8 cellular contexts compared by ENCODE assay signal in genomic region chr10:58385784-58386112, GRCh38. TPM values are rescaled to one million over a fixed set of nuclear protein-coding genes. Genes with fewer than 3 reads are reported as not detected.
DNase-seq lines count a peak whose midpoint lies in the region; ATAC-seq and TF ChIP-seq lines count a peak whose summit lies in the region.

No MANE protein-coding gene starts in this region.

- peak; percentile 19 for DNase-seq in NCI-H2171 treated with DMSO at 0.1 percent for 48 hours (lab: John Stamatoyannopoulos, UW)
- no peak for DNase-seq in NCI-H2171 (lab: John Stamatoyannopoulos, UW)
- DNase-seq in GM23248: peak; percentile 77
- DNase-seq in MG63: peak; percentile 40
- DNase-seq in hepatic stellate cell (ENCODE audit: low spot score): peak; percentile 40
- peak; percentile 11 to 37 for DNase-seq in gastrocnemius medialis
- DNase-seq in NCI-H2107 treated with DMSO at 0.1 percent for 48 hours (lab: John Stamatoyannopoulos, UW; ENCODE audit: unreplicated experiment): no peak

- H3K9ac ChIP-seq in GM23248: peak overlapping the region; percentile 82

- 2% methylated on average over 15 of the region's 15 CpGs for WGBS in GM23248 (ENCODE audit: low coverage in 1 of 2, low lambda C conversion rate in 2 of 2, missing lambda C conversion rate in 2 of 2), 2 experiments
- WGBS in adipose tissue, 3 donors: 1% methylated on average over 14 to 15 of the region's 15 CpGs

- H3K36me3 ChIP-seq in GM23248 (ENCODE audit: low read depth): peaks cover 26% of the 10 kb centered on the region
- peaks cover 37% of the 10 kb centered on the region for H3K36me3 ChIP-seq in MG63
- H3K36me3 ChIP-seq in gastrocnemius medialis: peaks cover 0 to 31% of the 10 kb centered on the region in 2 donors

- peak overlapping the region; percentile 76 for H3K27ac ChIP-seq in GM23248
- H3K27ac ChIP-seq in adipose tissue (ENCODE audit: low read depth, low read length): peak overlapping the region; percentile 53
- peak overlapping the region; percentile 82 to 94 (median 87) for H3K27ac ChIP-seq in gastrocnemius medialis

- ATAC-seq in gastrocnemius medialis: peak; percentile 26 to 27

- no peaks in the 10 kb centered on the region for H4K20me1 ChIP-seq in GM23248 (ENCODE audit: insufficient read depth)

- H2AFZ ChIP-seq in GM23248: peak overlapping the region; percentile 91

- peaks cover 9% of the 10 kb centered on the region; the same call in 1 of the 2 replicates for H3K4me1 ChIP-seq in GM23248 (ENCODE audit: insufficient read depth)
- H3K4me1 ChIP-seq in gastrocnemius medialis: peaks cover 3 to 15% of the 10 kb centered on the region in 2 donors

- H3K4me2 ChIP-seq in GM23248 (ENCODE audit: unreplicated experiment): peak overlapping the region; percentile 84

- H3K27me3 ChIP-seq in GM23248 (replicated peaks; ENCODE audit: insufficient read depth) (no peaks in the 10 kb centered on the region), MG63 (no peaks in the 10 kb centered on the region), gastrocnemius medialis (no peaks in the 10 kb centered on the region)

- intact Hi-C loops in gastrocnemius medialis (cut with DNase I; ENCODE audit: low total_unique reads): loop anchor here (1.0 to 5.0 kb wide), 4 partner anchors 50 to 208 kb away; partner anchors contain the start of genes CISD1 and UBE2D1

- TF ChIP-seq CTCF in gastrocnemius medialis (IDR thresholded peaks at IDR 0.05 in 4 of 5, conservative IDR thresholded peaks at IDR 0.05 in 1 of 5): no peak

- H3K9me2 ChIP-seq in GM23248 (ENCODE audit: insufficient read depth): no peaks in the 10 kb centered on the region

- TF ChIP-seq POLR2A in gastrocnemius medialis (IDR thresholded peaks at IDR 0.05): no peak

- H3K4me3 ChIP-seq in GM23248 (peak overlapping the region; percentile 85), MG63 (peak overlapping the region; percentile 95), gastrocnemius medialis (peak overlapping the region; percentile 72 to 87 (median 76))

- H3K9me3 ChIP-seq in GM23248 (ENCODE audit: low read depth) (no peaks in the 10 kb centered on the region), MG63 (no peaks in the 10 kb centered on the region), gastrocnemius medialis (no peaks in the 10 kb centered on the region)

- in situ Hi-C loops in GM23248 (cut with MboI) (no loop called here), gastrocnemius medialis (cut with MboI; ENCODE audit: low sequenced_read_pairs in 4 of 4) (loop anchor here in 2 of 4 donors (10.0 to 25.0 kb wide), 3 partner anchors 61 to 198 kb away; no protein-coding TSS in a partner anchor)

- peaks cover 8% of the 10 kb centered on the region; the same call in 1 of the 2 replicates for H3F3A ChIP-seq in GM23248 (ENCODE audit: insufficient read depth)

- peaks cover 51% of the 10 kb centered on the region for H3K79me2 ChIP-seq in GM23248 (ENCODE audit: insufficient read depth)

RNA-seq across cellular contexts. Expression of gene TFAM, which starts 0.5 kb away (rescaled TPM):
- 12.5 and 20.0 TPM in 2 replicates for total RNA-seq in GM23248 (2014; rRNA removed; shearing (Covaris generic))
- 17.8 and 20.6 TPM in 2 replicates for polyA plus RNA-seq in GM23248 (2016; fragmentation: Nextera tagmentation; extraction: Ambion mirVana)
- 27.1 and 35.8 TPM in 2 replicates for total RNA-seq in MG63 (2014; rRNA removed; shearing (Covaris generic); ENCODE audit: low replicate concordance)
- polyA plus RNA-seq in adipose tissue: 10 to 100 TPM in 2 of 3 donors, 1 to 10 TPM in 1; 8.2 to 20.8 (median 12.6) TPM
- 10 to 100 TPM in 3 of 4 donors, 1 to 10 TPM in 1; 9.2 to 21.7 (median 15.0) TPM for total RNA-seq in gastrocnemius medialis

RNA-seq across cellular contexts. Expression of gene UBE2D1, which starts 50.9 kb away (rescaled TPM):
- total RNA-seq in GM23248 (2014; rRNA removed; shearing (Covaris generic)): 14.3 and 17.7 TPM in 2 replicates
- polyA plus RNA-seq in GM23248 (2016; fragmentation: Nextera tagmentation; extraction: Ambion mirVana) (31.9 and 33.4 TPM in 2 replicates), adipose tissue (10 to 100 TPM in 1 of 3 donors, 1 to 10 TPM in 2; 3.1 to 13.7 (median 9.9) TPM)
- total RNA-seq in MG63 (2014; rRNA removed; shearing (Covaris generic); ENCODE audit: low replicate concordance): 10.4 and 23.6 TPM in 2 replicates
- 100 to 1,000 TPM in 1 of 4 donors, 10 to 100 TPM in 3; 62.0 to 178 (median 81.6) TPM for total RNA-seq in gastrocnemius medialis

Comparison
In these comparisons a context has a peak if more than half of its experiments do, and no peak if none do; other contexts are left out.
1. DNase-seq: peak in NCI-H2171 treated with DMSO at 0.1 percent for 48 hours (single experiment), GM23248 (single experiment), MG63 (single experiment), hepatic stellate cell (single experiment) and gastrocnemius medialis (2 of 2); none in NCI-H2171 (single experiment) and NCI-H2107 treated with DMSO at 0.1 percent for 48 hours (single experiment).
2. Peak in every context shown above with its lines, with median percentiles within 50 percentile points of each other: H3K27ac ChIP-seq and H3K4me3 ChIP-seq.